Comparison of ENCODE assay signal across 20 cellular contexts in the genomic region with DNA sequence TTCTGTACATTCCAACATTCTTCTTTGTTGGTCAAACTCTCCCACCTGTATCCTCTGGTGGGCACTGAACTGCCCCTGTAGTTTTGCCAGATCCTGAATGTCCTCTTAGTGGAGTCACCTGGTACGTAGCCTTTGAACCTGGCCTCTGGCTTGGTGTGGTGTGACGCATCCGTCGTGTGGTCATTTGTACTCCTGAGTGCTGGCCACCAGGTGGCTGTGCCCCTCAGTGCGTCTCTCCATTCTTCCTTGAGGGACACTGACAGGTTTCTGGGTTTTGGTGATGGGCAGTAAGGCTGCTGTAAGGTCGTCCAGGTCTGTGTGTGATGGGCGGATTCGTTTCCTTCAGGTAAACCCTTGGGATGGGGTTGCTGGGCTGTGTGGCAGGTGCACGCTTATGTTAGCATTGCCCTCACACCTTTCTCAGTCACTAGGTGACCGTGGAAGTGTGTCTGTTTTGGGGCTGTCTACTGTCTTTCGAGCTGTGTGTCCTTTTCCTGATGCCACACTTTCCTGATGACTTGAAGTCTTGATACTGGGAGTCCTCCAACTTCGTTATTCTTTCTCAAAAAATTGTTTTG. TPM values are rescaled to one million over a fixed set of nuclear protein-coding genes. Genes with fewer than 3 reads are reported as not detected.
DNase-seq lines count a peak whose midpoint lies in the region; ATAC-seq and TF ChIP-seq lines count a peak whose summit lies in the region.
"Had no signal": no experiment of that assay in that cellular context is flagged by ENCODE, and none has a peak within 500 bp of the region (broad histone marks: within the 10 kb centered on the region; RNA-seq: fewer than 3 reads in every experiment).

No MANE protein-coding gene starts in this region.

- no peak for DNase-seq in activated naive CD4-positive, alpha-beta T cell treated with anti-CD3 and anti-CD28 coated beads for 36 hours
- DNase-seq in activated naive CD4-positive, alpha-beta T cell treated with anti-CD3 and anti-CD28 coated beads, Interleukin-2, amount 10 ng/mL, durations not matched to agents 7 days and 5 days, result no peak
- DNase-seq in WTC11 (ENCODE audit: low spot score) (no peak), endothelial cell (ENCODE audit: low spot score) (no peak), progenitor cell of endocrine pancreas (ENCODE audit: low spot score, unreplicated experiment) (no peak), NCI-H1417 treated with DMSO at 0.1 percent for 48 hours (lab: John Stamatoyannopoulos, UW) (no peak), middle frontal gyrus (ENCODE audit: extremely low spot score, low spot score) (no peak)
- no peak for DNase-seq in stimulated activated naive CD8-positive, alpha-beta T cell treated with anti-CD3 and anti-CD28 coated beads, Interleukin-15, Interleukin-2, amounts not matched to agents 100 U/mL and 50 U/mL, for 24 hours
- DNase-seq: activated T-cell treated with anti-CD3 and anti-CD28 coated beads, Interleukin-2, amount 50 U/mL, for 1 hour; dermis blood vessel endothelial cell; Karpas-422; NCI-H1436 treated with DMSO at 0.1 percent for 48 hours; occipital lobe; SK-N-SH; stimulated activated naive CD4-positive, alpha-beta T cell treated with Interleukin-2 at 50 U/mL for 16 hours had no signal

- intact Hi-C loops in activated naive CD4-positive, alpha-beta T cell treated with anti-CD3 and anti-CD28 coated beads for 36 hours (cut with micrococcal nuclease), result no loop called here

- H3K4me1 Mint-ChIP-seq in activated naive CD4-positive, alpha-beta T cell treated with anti-CD3 and anti-CD28 coated beads for 36 hours (ENCODE audit: low read depth), result peaks cover 46% of the 10 kb centered on the region
- peaks cover 41% of the 10 kb centered on the region for H3K4me1 Mint-ChIP-seq in activated naive CD4-positive, alpha-beta T cell treated with anti-CD3 and anti-CD28 coated beads, Interleukin-2, amount 10 ng/mL, durations not matched to agents 7 days and 5 days
- H3K4me1 Mint-ChIP-seq in WTC11, result peaks cover 20% of the 10 kb centered on the region
- H3K4me1 Mint-ChIP-seq in endothelial cell (ENCODE audit: unreplicated experiment), result no peaks in the 10 kb centered on the region
- H3K4me1 Mint-ChIP-seq in progenitor cell of endocrine pancreas (ENCODE audit: low read depth), result no peaks in the 10 kb centered on the region
- H3K4me1 Mint-ChIP-seq: memory B cell had no signal

- H3K4me3 Mint-ChIP-seq in activated naive CD4-positive, alpha-beta T cell treated with anti-CD3 and anti-CD28 coated beads for 36 hours, result no peak overlapping the region
- no peak overlapping the region for H3K4me3 Mint-ChIP-seq in activated naive CD4-positive, alpha-beta T cell treated with anti-CD3 and anti-CD28 coated beads, Interleukin-2, amount 10 ng/mL, durations not matched to agents 7 days and 5 days
- H3K4me3 Mint-ChIP-seq in WTC11 (no peak overlapping the region), endothelial cell (ENCODE audit: unreplicated experiment) (peak overlapping the region; percentile 17), progenitor cell of endocrine pancreas (ENCODE audit: low read depth) (no peak overlapping the region)
- H3K4me3 Mint-ChIP-seq: memory B cell had no signal

- ATAC-seq in WTC11, result peak; percentile 47; the same call in 1 of the 2 replicates
- ATAC-seq in stimulated activated naive CD8-positive, alpha-beta T cell treated with anti-CD3 and anti-CD28 coated beads, Interleukin-15, Interleukin-2, amounts not matched to agents 100 U/mL and 50 U/mL, for 24 hours, result no peak

- peak overlapping the region; percentile 4 for H3K27ac Mint-ChIP-seq in activated naive CD4-positive, alpha-beta T cell treated with anti-CD3 and anti-CD28 coated beads for 36 hours
- no peak overlapping the region for H3K27ac Mint-ChIP-seq in activated naive CD4-positive, alpha-beta T cell treated with anti-CD3 and anti-CD28 coated beads, Interleukin-2, amount 10 ng/mL, durations not matched to agents 7 days and 5 days
- H3K27ac Mint-ChIP-seq in WTC11 (peak overlapping the region; percentile 46; the same call in 1 of the 2 replicates), endothelial cell (ENCODE audit: unreplicated experiment) (no peak overlapping the region), progenitor cell of endocrine pancreas (peak overlapping the region; percentile 49)
- H3K27ac Mint-ChIP-seq: memory B cell had no signal

- TF ChIP-seq CTCF in WTC11 (IDR thresholded peaks at IDR 0.05) (no peak), endothelial cell (IDR thresholded peaks at IDR 0.05; ENCODE audit: unreplicated experiment) (peak; percentile 19), progenitor cell of endocrine pancreas (IDR thresholded peaks at IDR 0.05; ENCODE audit: unreplicated experiment) (peak; percentile 19)

- CTCF ChIA-PET in activated naive CD4-positive, alpha-beta T cell treated with anti-CD3 and anti-CD28 coated beads for 36 hours (lab: Charles Lee), result interaction anchor here (1.1 to 1.4 kb wide), 2 partner anchors 9 to 15 kb away, joined by 5 to 6 read pairs; a partner anchor contains a TSS
- CTCF ChIA-PET in activated naive CD4-positive, alpha-beta T cell treated with anti-CD3 and anti-CD28 coated beads, Interleukin-2, amount 10 ng/mL, durations not matched to agents 7 days and 5 days (lab: Charles Lee), result no interaction called here
- CTCF ChIA-PET in WTC11 (lab: Charles Lee), result interaction anchor here (0.7 kb wide), 1 partner anchor 41 kb away, joined by 4 read pairs; no protein-coding TSS in a partner anchor

- no peaks in the 10 kb centered on the region for H3K9me3 Mint-ChIP-seq in activated naive CD4-positive, alpha-beta T cell treated with anti-CD3 and anti-CD28 coated beads for 36 hours
- no peaks in the 10 kb centered on the region for H3K9me3 Mint-ChIP-seq in activated naive CD4-positive, alpha-beta T cell treated with anti-CD3 and anti-CD28 coated beads, Interleukin-2, amount 10 ng/mL, durations not matched to agents 7 days and 5 days
- H3K9me3 Mint-ChIP-seq in WTC11 (no peaks in the 10 kb centered on the region), endothelial cell (ENCODE audit: unreplicated experiment) (no peaks in the 10 kb centered on the region), progenitor cell of endocrine pancreas (ENCODE audit: low read depth) (no peaks in the 10 kb centered on the region)
- H3K9me3 Mint-ChIP-seq: memory B cell had no signal

- POLR2A ChIA-PET in WTC11 (lab: Charles Lee), result no interaction called here

- H3K36me3 Mint-ChIP-seq in activated naive CD4-positive, alpha-beta T cell treated with anti-CD3 and anti-CD28 coated beads for 36 hours (ENCODE audit: low read depth), result peaks cover 27% of the 10 kb centered on the region
- peaks cover 50% of the 10 kb centered on the region for H3K36me3 Mint-ChIP-seq in activated naive CD4-positive, alpha-beta T cell treated with anti-CD3 and anti-CD28 coated beads, Interleukin-2, amount 10 ng/mL, durations not matched to agents 7 days and 5 days
- H3K36me3 Mint-ChIP-seq in WTC11 (peaks cover 84% of the 10 kb centered on the region), endothelial cell (ENCODE audit: low read depth, unreplicated experiment) (peaks cover 48% of the 10 kb centered on the region), progenitor cell of endocrine pancreas (ENCODE audit: insufficient read depth) (peaks cover 10% of the 10 kb centered on the region)

- H3K27me3 Mint-ChIP-seq in activated naive CD4-positive, alpha-beta T cell treated with anti-CD3 and anti-CD28 coated beads for 36 hours (ENCODE audit: low read depth), result no peaks in the 10 kb centered on the region
- no peaks in the 10 kb centered on the region for H3K27me3 Mint-ChIP-seq in activated naive CD4-positive, alpha-beta T cell treated with anti-CD3 and anti-CD28 coated beads, Interleukin-2, amount 10 ng/mL, durations not matched to agents 7 days and 5 days
- no peaks in the 10 kb centered on the region for H3K27me3 Mint-ChIP-seq in WTC11 (ENCODE audit: low read depth)
- H3K27me3 Mint-ChIP-seq in endothelial cell (ENCODE audit: unreplicated experiment), result peaks cover 7% of the 10 kb centered on the region
- no peaks in the 10 kb centered on the region for H3K27me3 Mint-ChIP-seq in progenitor cell of endocrine pancreas
- H3K27me3 Mint-ChIP-seq: memory B cell had no signal

TF ChIP-seq in WTC11, 78 proteins besides CTCF, POLR2A, EP300 and RAD21 (continues in another document):
- TF ChIP-seq, protein P1, sequence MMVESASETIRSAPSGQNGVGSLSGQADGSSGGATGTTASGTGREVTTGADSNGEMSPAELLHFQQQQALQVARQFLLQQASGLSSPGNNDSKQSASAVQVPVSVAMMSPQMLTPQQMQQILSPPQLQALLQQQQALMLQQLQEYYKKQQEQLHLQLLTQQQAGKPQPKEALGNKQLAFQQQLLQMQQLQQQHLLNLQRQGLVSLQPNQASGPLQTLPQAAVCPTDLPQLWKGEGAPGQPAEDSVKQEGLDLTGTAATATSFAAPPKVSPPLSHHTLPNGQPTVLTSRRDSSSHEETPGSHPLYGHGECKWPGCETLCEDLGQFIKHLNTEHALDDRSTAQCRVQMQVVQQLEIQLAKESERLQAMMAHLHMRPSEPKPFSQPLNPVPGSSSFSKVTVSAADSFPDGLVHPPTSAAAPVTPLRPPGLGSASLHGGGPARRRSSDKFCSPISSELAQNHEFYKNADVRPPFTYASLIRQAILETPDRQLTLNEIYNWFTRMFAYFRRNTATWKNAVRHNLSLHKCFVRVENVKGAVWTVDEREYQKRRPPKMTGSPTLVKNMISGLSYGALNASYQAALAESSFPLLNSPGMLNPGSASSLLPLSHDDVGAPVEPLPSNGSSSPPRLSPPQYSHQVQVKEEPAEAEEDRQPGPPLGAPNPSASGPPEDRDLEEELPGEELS (CRISPR knock-in tag; IDR thresholded peaks at IDR 0.05), result no peak

RNA-seq across cellular contexts. Expression of a gene that starts 13.6 kb away (rescaled TPM):
- 100 to 1,000 TPM; 445 to 455 TPM for total RNA-seq in activated naive CD4-positive, alpha-beta T cell treated with anti-CD3 and anti-CD28 coated beads for 36 hours
- total RNA-seq in WTC11 (2021) (379 to 443 TPM (median 400 TPM) in 3 replicates), endothelial cell (ENCODE audit: unreplicated experiment) (142 TPM), progenitor cell of endocrine pancreas (217 and 219 TPM in 2 replicates)

RNA-seq across cellular contexts. Expression of a gene that starts 14.7 kb away (rescaled TPM):
- total RNA-seq in activated naive CD4-positive, alpha-beta T cell treated with anti-CD3 and anti-CD28 coated beads for 36 hours, result 10 to 100 TPM; 51.8 to 57.9 TPM
- 52.0 to 68.6 TPM (median 53.7 TPM) in 3 replicates for total RNA-seq in WTC11 (2021)
- 44.8 TPM for total RNA-seq in endothelial cell (ENCODE audit: unreplicated experiment)
- 78.5 and 86.5 TPM in 2 replicates for total RNA-seq in progenitor cell of endocrine pancreas

RNA-seq across cellular contexts. Expression of a gene that starts 22.3 kb away (rescaled TPM):
- total RNA-seq in activated naive CD4-positive, alpha-beta T cell treated with anti-CD3 and anti-CD28 coated beads for 36 hours, result 10 to 100 TPM; 29.8 to 36.5 TPM
- total RNA-seq in WTC11 (2021), result 39.5 to 55.0 TPM (median 41.2 TPM) in 3 replicates
- total RNA-seq in endothelial cell (ENCODE audit: unreplicated experiment), result 46.6 TPM
- total RNA-seq in progenitor cell of endocrine pancreas, result 75.8 and 79.8 TPM in 2 replicates

RNA-seq across cellular contexts. Expression of a gene that starts 29.3 kb away (rescaled TPM):
- 10 to 100 TPM; 26.4 to 31.3 TPM for total RNA-seq in activated naive CD4-positive, alpha-beta T cell treated with anti-CD3 and anti-CD28 coated beads for 36 hours
- total RNA-seq in WTC11 (2021), result 72.3 to 79.7 TPM (median 77.6 TPM) in 3 replicates
- total RNA-seq in endothelial cell (ENCODE audit: unreplicated experiment), result 118 TPM
- total RNA-seq in progenitor cell of endocrine pancreas, result 82.1 and 83.5 TPM in 2 replicates

RNA-seq across cellular contexts. Expression of a gene that starts 48.6 kb away (rescaled TPM):
- total RNA-seq in activated naive CD4-positive, alpha-beta T cell treated with anti-CD3 and anti-CD28 coated beads for 36 hours, result not detected
- not detected in 3 replicates for total RNA-seq in WTC11 (2021)
- total RNA-seq in endothelial cell (ENCODE audit: unreplicated experiment), result not detected
- 3.3 and 4.0 TPM in 2 replicates for total RNA-seq in progenitor cell of endocrine pancreas
- total RNA-seq: ascending aorta, H4, NCI-H460, occipital lobe, skeletal muscle tissue had no signal

Comparison
In these comparisons a context has a peak if more than half of its experiments do, and no peak if none do; other contexts are left out.
1. H3K27ac Mint-ChIP-seq: peak in activated naive CD4-positive, alpha-beta T cell treated with anti-CD3 and anti-CD28 coated beads for 36 hours (single experiment), WTC11 (single experiment) and progenitor cell of endocrine pancreas (single experiment); none in activated naive CD4-positive, alpha-beta T cell treated with anti-CD3 and anti-CD28 coated beads, Interleukin-2, amount 10 ng/mL, durations not matched to agents 7 days and 5 days (single experiment) and endothelial cell (single experiment).